12 cellular contexts compared by ENCODE assay signal in genomic region chr19:54030895-54031586, GRCh38. TPM values are rescaled to one million over a fixed set of nuclear protein-coding genes. Genes with fewer than 3 reads are reported as not detected.
DNase-seq lines count a peak whose midpoint lies in the region; ATAC-seq, FAIRE-seq and TF ChIP-seq lines count a peak whose summit lies in the region.
"Had no signal": no experiment of that assay in that cellular context is flagged by ENCODE, and none has a peak within 500 bp of the region (broad histone marks: within the 10 kb centered on the region; RNA-seq: fewer than 3 reads in every experiment).

No MANE protein-coding gene starts in this region.

- H3K36me3 ChIP-seq in DND-41 (ENCODE audit: insufficient read depth, low read length) = no peaks in the 10 kb centered on the region
- no peaks in the 10 kb centered on the region for H3K36me3 ChIP-seq in astrocyte (ENCODE audit: insufficient read depth, low read length)

- H3K9me3 ChIP-seq in DND-41 (ENCODE audit: insufficient read depth, low read length, severe bottlenecking) (no peaks in the 10 kb centered on the region), astrocyte (ENCODE audit: insufficient read depth, low read depth, low read length) (no peaks in the 10 kb centered on the region)

- FAIRE-seq in astrocyte (lab: Jason Lieb, UNC) = peak; percentile 13
- FAIRE-seq: GM12878 had no signal

- H3K27me3 Mint-ChIP-seq in astrocyte (ENCODE audit: low read depth, unreplicated experiment) = peaks cover 7% of the 10 kb centered on the region
- peaks cover 13% of the 10 kb centered on the region for H3K27me3 Mint-ChIP-seq in nephron progenitor cell (ENCODE audit: low read depth, poor library complexity)

- H3K4me1 Mint-ChIP-seq in astrocyte (ENCODE audit: low read depth, unreplicated experiment) (peaks cover 12% of the 10 kb centered on the region), nephron progenitor cell (peaks cover 25% of the 10 kb centered on the region)

- H3K9ac ChIP-seq in DND-41 (ENCODE audit: low read depth, low read length) = no peak overlapping the region
- no peak overlapping the region for H3K9ac ChIP-seq in astrocyte (ENCODE audit: low read length)

- H3K4me1 ChIP-seq in DND-41 (ENCODE audit: insufficient read depth, low read length) (no peaks in the 10 kb centered on the region), astrocyte (ENCODE audit: insufficient read depth, low read length) (peaks cover 10% of the 10 kb centered on the region)

- no peak overlapping the region for H3K27ac Mint-ChIP-seq in astrocyte (ENCODE audit: unreplicated experiment)
- peak overlapping the region; percentile 8 for H3K27ac Mint-ChIP-seq in nephron progenitor cell
- H3K27ac Mint-ChIP-seq: activated naive CD4-positive, alpha-beta T cell treated with anti-CD3 and anti-CD28 coated beads, Interleukin-2, amount 50 U/mL, for 72 hours; T-helper 17 cell had no signal

- no peak overlapping the region for H3K4me2 ChIP-seq in DND-41 (ENCODE audit: insufficient read depth, low read length)
- H3K4me2 ChIP-seq in astrocyte (ENCODE audit: low read length) = peak overlapping the region; percentile 47

- DNase-seq in DND-41 (no peak), LNCaP clone FGC (ENCODE audit: low read depth) (no peak), astrocyte (ENCODE audit: low read depth) (no peak), nephron progenitor cell (no peak), HK-2 (ENCODE audit: unreplicated experiment) (no peak)
- DNase-seq: NCI-H1048, T-helper 17 cell had no signal

- no peak for ATAC-seq in DND-41 (ENCODE audit: insufficient read depth, low read depth)
- no peak for ATAC-seq in GM19467 (IDR thresholded peaks at IDR 0.05; ENCODE audit: unreplicated experiment)
- ATAC-seq in HG03442 (IDR thresholded peaks at IDR 0.05; ENCODE audit: unreplicated experiment) = no peak
- no peak for ATAC-seq in GM18502 (IDR thresholded peaks at IDR 0.05; ENCODE audit: poor library complexity, unreplicated experiment)
- ATAC-seq: activated naive CD4-positive, alpha-beta T cell treated with anti-CD3 and anti-CD28 coated beads, Interleukin-2, amount 50 U/mL, for 72 hours; GM12878; T-helper 17 cell had no signal

- H2AFZ ChIP-seq in DND-41 (ENCODE audit: low read depth, low read length) (no peak overlapping the region), astrocyte (ENCODE audit: low read depth, low read length) (no peak overlapping the region)

- peak; percentile 31 for TF ChIP-seq CTCF in DND-41 (IDR thresholded peaks at IDR 0.05; ENCODE audit: borderline replicate concordance, extremely low read depth, low read length, poor library complexity, severe bottlenecking)
- TF ChIP-seq CTCF in LNCaP clone FGC (IDR thresholded peaks at IDR 0.05; ENCODE audit: control insufficient read depth, extremely low read depth, insufficient read depth) = 0 out of 2 replicates have a peak, but pooled peaks have one; percentile 20
- peak; percentile 42 for TF ChIP-seq CTCF in astrocyte (IDR thresholded peaks at IDR 0.05; ENCODE audit: insufficient read depth, low read depth, low read length)
- TF ChIP-seq CTCF in nephron progenitor cell (IDR thresholded peaks at IDR 0.05) = peak; percentile 27

- no peaks in the 10 kb centered on the region for H3K36me3 Mint-ChIP-seq in astrocyte (ENCODE audit: low read depth, unreplicated experiment)
- no peaks in the 10 kb centered on the region for H3K36me3 Mint-ChIP-seq in nephron progenitor cell (ENCODE audit: low read depth)
- H3K36me3 Mint-ChIP-seq: activated naive CD4-positive, alpha-beta T cell treated with anti-CD3 and anti-CD28 coated beads, Interleukin-2, amount 50 U/mL, for 72 hours had no signal

- no peaks in the 10 kb centered on the region for H3K79me2 ChIP-seq in DND-41 (ENCODE audit: insufficient read depth, low read length)
- H3K79me2 ChIP-seq in astrocyte (ENCODE audit: insufficient read depth, low read length) = no peaks in the 10 kb centered on the region

- H3K27me3 ChIP-seq in DND-41 (ENCODE audit: insufficient read depth, low read length, poor library complexity) (no peaks in the 10 kb centered on the region), astrocyte (ENCODE audit: insufficient read depth, low read length) (no peaks in the 10 kb centered on the region)

- H3K27ac ChIP-seq in DND-41 (ENCODE audit: low read length) (no peak overlapping the region), astrocyte (ENCODE audit: low read depth, low read length) (no peak overlapping the region)

- no peak overlapping the region for H3K4me3 Mint-ChIP-seq in astrocyte (ENCODE audit: unreplicated experiment)
- H3K4me3 Mint-ChIP-seq in nephron progenitor cell = no peak overlapping the region
- H3K4me3 Mint-ChIP-seq: T-helper 17 cell had no signal

- H4K20me1 ChIP-seq in DND-41 (ENCODE audit: insufficient read depth, low read length) (no peaks in the 10 kb centered on the region), astrocyte (ENCODE audit: insufficient read depth, low read length) (no peaks in the 10 kb centered on the region)

- H3K9me3 Mint-ChIP-seq in astrocyte (ENCODE audit: unreplicated experiment) (no peaks in the 10 kb centered on the region), nephron progenitor cell (peaks cover 5% of the 10 kb centered on the region)
- H3K9me3 Mint-ChIP-seq: activated naive CD4-positive, alpha-beta T cell treated with anti-CD3 and anti-CD28 coated beads, Interleukin-2, amount 50 U/mL, for 72 hours had no signal

- H3K4me3 ChIP-seq in DND-41 (ENCODE audit: low read depth in 1 of 2, low read length in 2 of 2) (no peak overlapping the region), LNCaP clone FGC (ENCODE audit: low read depth, low read length) (peak overlapping the region; percentile 4; the same call in 1 of the 2 replicates), astrocyte (ENCODE audit: insufficient read depth, low read depth, low read length) (peak overlapping the region; percentile 18)
- H3K4me3 ChIP-seq: GM12878 had no signal

RNA-seq across cellular contexts. Expression of gene VSTM1, which starts 32.7 kb away (rescaled TPM):
- total RNA-seq in astrocyte = 0.68 TPM in 1 of 2 replicates, not detected in the other
- total RNA-seq: activated naive CD4-positive, alpha-beta T cell treated with anti-CD3 and anti-CD28 coated beads, Interleukin-2, amount 50 U/mL, for 72 hours; GM12878 had no signal

RNA-seq across cellular contexts. Expression of gene CACNG6, which starts 39.6 kb away (rescaled TPM):
- total RNA-seq in astrocyte = 0.20 TPM in 1 of 2 replicates, not detected in the other
- total RNA-seq: activated naive CD4-positive, alpha-beta T cell treated with anti-CD3 and anti-CD28 coated beads, Interleukin-2, amount 50 U/mL, for 72 hours; GM12878; T-helper 17 cell had no signal

RNA-seq across cellular contexts. Expression of gene TARM1, which starts 50.1 kb away (rescaled TPM):
- total RNA-seq in astrocyte = not detected in 2 replicates
- total RNA-seq: activated naive CD4-positive, alpha-beta T cell treated with anti-CD3 and anti-CD28 coated beads, Interleukin-2, amount 50 U/mL, for 72 hours; GM12878; T-helper 17 cell had no signal

Comparison
In these comparisons a context has a peak if more than half of its experiments do, and no peak if none do; other contexts are left out.
1. H3K4me3 ChIP-seq: peak in LNCaP clone FGC (single experiment) and astrocyte (single experiment); none in DND-41 (0 of 2).
2. Peak in every context shown above with its lines, with median percentiles within 50 percentile points of each other: CTCF ChIP-seq.